In the genomic region with DNA sequence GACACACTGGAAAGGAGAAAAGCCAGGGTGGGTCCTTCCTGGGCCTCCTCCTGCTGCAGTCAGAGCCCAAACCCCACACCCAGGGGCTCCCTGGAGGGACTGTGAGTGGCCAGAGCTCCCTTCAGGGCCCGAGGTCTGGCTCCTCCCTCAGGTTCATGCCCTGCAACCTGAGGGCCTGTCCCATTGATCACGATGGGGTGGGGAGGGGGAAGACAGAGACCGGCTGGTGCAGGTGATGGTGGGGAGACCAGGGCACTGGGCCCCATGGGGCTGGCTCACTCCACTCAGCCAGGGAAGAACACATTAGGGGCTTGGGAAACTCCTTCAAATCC, we compare ENCODE assay signal across 19 cellular contexts. TPM values are rescaled to one million over a fixed set of nuclear protein-coding genes. Genes with fewer than 3 reads are reported as not detected.
DNase-seq lines count a peak whose midpoint lies in the region; ATAC-seq, FAIRE-seq and TF ChIP-seq lines count a peak whose summit lies in the region.
"Had no signal": no experiment of that assay in that cellular context is flagged by ENCODE, and none has a peak within 500 bp of the region (broad histone marks: within the 10 kb centered on the region; RNA-seq: fewer than 3 reads in every experiment).

No MANE protein-coding gene starts in this region.

- TF ChIP-seq POLR2A in K562 (conservative IDR thresholded peaks at IDR 0.05) (no peak), ovary (IDR thresholded peaks at IDR 0.05) (no peak)

- H3K27me3 ChIP-seq in cardiac muscle cell (no peaks in the 10 kb centered on the region), right atrium auricular region (no peaks in the 10 kb centered on the region), K562 (ENCODE audit: control insufficient read depth in 2 of 2, insufficient read depth in 2 of 2, low read length in 2 of 2) (no peaks in the 10 kb centered on the region), ovary (no peaks in the 10 kb centered on the region)

- H3K27ac ChIP-seq in cardiac muscle cell, result peak overlapping the region; percentile 10
- peak overlapping the region; percentile 88 to 90 for H3K27ac ChIP-seq in right atrium auricular region
- H3K27ac ChIP-seq in K562 (ENCODE audit: extremely low read depth, low read depth, low read length), result no peak overlapping the region
- H3K27ac ChIP-seq in ovary, result no peak overlapping the region
- H3K27ac ChIP-seq: 22Rv1, A549, C4-2B had no signal

- FAIRE-seq in K562 (lab: Jason Lieb, UNC), result no peak
- FAIRE-seq: A549, D721Med, G401.6, GM12891 had no signal

- TF ChIP-seq CTCF in cardiac muscle cell (IDR thresholded peaks at IDR 0.05; ENCODE audit: low read depth, low read length) (no peak), right atrium auricular region (IDR thresholded peaks at IDR 0.05) (no peak), K562 (IDR thresholded peaks at IDR 0.05 in 2 of 3, conservative IDR thresholded peaks at IDR 0.05 in 1 of 3; ENCODE audit: insufficient read depth in 2 of 3, low read depth in 1 of 3, low read length in 3 of 3) (no peak), ovary (IDR thresholded peaks at IDR 0.05) (no peak)

- H2AFZ ChIP-seq in K562 (ENCODE audit: low read depth, low read length), result 0 out of 2 replicates have a peak overlapping the region, but pooled peaks have one; percentile 10

- H3K9ac ChIP-seq in K562 (ENCODE audit: insufficient read depth in 1 of 2, low read depth in 2 of 2, low read length in 2 of 2), result peak overlapping the region in 1 of 2 experiments; percentile 82; a peak in 2 of 4 replicates

- no peaks in the 10 kb centered on the region for H3K9me1 ChIP-seq in K562 (ENCODE audit: control insufficient read depth, insufficient read depth, low read length)

- ATAC-seq in left ventricle myocardium superior (no peak), K562 (no peak)
- ATAC-seq: A549 had no signal

- no peak overlapping the region for H3K4me2 ChIP-seq in K562 (ENCODE audit: insufficient read depth, low read length)
- H3K4me2 ChIP-seq: A549 had no signal

- no peak for DNase-seq in cardiac muscle cell (ENCODE audit: low read depth in 1 of 2, low spot score in 1 of 2)
- DNase-seq in left ventricle myocardium superior, result no peak
- no peak for DNase-seq in right atrium auricular region (ENCODE audit: low spot score)
- no peak for DNase-seq in cardiac septum (ENCODE audit: low spot score)
- DNase-seq in K562 (ENCODE audit: extremely low read depth in 1 of 4, low spot score in 3 of 4), result no peak
- no peak for DNase-seq in effector CD4-positive, alpha-beta T cell
- no peak for DNase-seq in ovary
- DNase-seq: AML-193; Caco-2; CD4-positive, alpha-beta T cell; GOT3 had no signal

- H3K4me3 ChIP-seq in cardiac muscle cell (no peak overlapping the region), right atrium auricular region (no peak overlapping the region), K562 (no peak overlapping the region), ovary (no peak overlapping the region)
- H3K4me3 ChIP-seq: A549, HAP-1 had no signal

- POLR2A ChIA-PET in K562 (lab: Yijun Ruan, JAX), result interaction anchor here (0.5 to 6.1 kb wide), 4 partner anchors 20 to 117 kb away, joined by 3 to 78 read pairs (median 3); no protein-coding TSS in a partner anchor

- in situ Hi-C loops in K562 (cut with MboI), result no loop called here

- intact Hi-C loops in left ventricle myocardium superior (cut with micrococcal nuclease) (no loop called here), cardiac septum (cut with DNase I) (loop anchor here (1.0 kb wide), 1 partner anchor 48 kb away; no protein-coding TSS in a partner anchor), K562 (cut with micrococcal nuclease) (loop anchor here (10.0 kb wide), 1 partner anchor 224 kb away; a partner anchor contains a TSS), ovary (cut with DNase I) (no loop called here)

- no peaks in the 10 kb centered on the region for H3K36me3 ChIP-seq in cardiac muscle cell
- no peaks in the 10 kb centered on the region for H3K36me3 ChIP-seq in right atrium auricular region
- H3K36me3 ChIP-seq in K562 (ENCODE audit: control insufficient read depth, insufficient read depth, low read length), result no peaks in the 10 kb centered on the region
- H3K36me3 ChIP-seq in ovary, result no peaks in the 10 kb centered on the region
- H3K36me3 ChIP-seq: HAP-1 had no signal

- H3K9me3 ChIP-seq in cardiac muscle cell (ENCODE audit: low read depth) (no peaks in the 10 kb centered on the region), right atrium auricular region (no peaks in the 10 kb centered on the region), K562 (replicated peaks; ENCODE audit: control insufficient read depth, insufficient read depth, low read depth, low read length) (no peaks in the 10 kb centered on the region), ovary (no peaks in the 10 kb centered on the region)
- H3K9me3 ChIP-seq: A549, Caco-2, HAP-1 had no signal

- BruUV-seq in K562 (replicated peaks; lab: Mats Ljungman, UMichigan), result no TSS peak

- TF ChIP-seq EP300 in K562 (IDR thresholded peaks at IDR 0.05; ENCODE audit: low read length), result no peak
- TF ChIP-seq EP300 in ovary (IDR thresholded peaks at IDR 0.05), result no peak

- H3K79me2 ChIP-seq in K562 (ENCODE audit: control insufficient read depth, insufficient read depth, low read length), result no peaks in the 10 kb centered on the region

- no peaks in the 10 kb centered on the region for H4K20me1 ChIP-seq in K562 (replicated peaks; ENCODE audit: control insufficient read depth, insufficient read depth, low read length)

- CTCF ChIA-PET in K562 (lab: Yijun Ruan, JAX; ENCODE audit: low intra/inter-chr PET ratio), result no interaction called here

- H3K4me1 ChIP-seq in cardiac muscle cell (ENCODE audit: low read depth), result peaks cover 24% of the 10 kb centered on the region
- H3K4me1 ChIP-seq in right atrium auricular region, result peaks cover 0 to 45% of the 10 kb centered on the region in 2 donors
- peaks cover 6 to 31% of the 10 kb centered on the region in 2 experiments; a peak in 4 of 5 replicates for H3K4me1 ChIP-seq in K562 (replicated peaks in 1 of 2; ENCODE audit: control insufficient read depth in 2 of 2, insufficient read depth in 2 of 2, low read length in 2 of 2)
- no peaks in the 10 kb centered on the region for H3K4me1 ChIP-seq in ovary (ENCODE audit: insufficient read depth)
- H3K4me1 ChIP-seq: A549, HAP-1 had no signal

- 20% methylated on average over 3 of the region's 3 CpGs for WGBS in K562 (ENCODE audit: insufficient coverage, low coverage, missing lambda C conversion rate)
- 33 to 39% (median 38%) methylated on average over 3 of the region's 3 CpGs for WGBS in ovary, 3 donors

- TF ChIP-seq RAD21 in K562 (CRISPR knock-in tag; conservative IDR thresholded peaks at IDR 0.05 in 1 of 2, IDR thresholded peaks at IDR 0.05 in 1 of 2), result no peak

RNA-seq across cellular contexts. Expression of a gene that starts 30.1 kb away (rescaled TPM):
- total RNA-seq in cardiac muscle cell (18.9 and 192 TPM in 2 replicates), left ventricle myocardium superior (not detected), right atrium auricular region (over 10,000 TPM in 1 of 2 donors, 1,000 to 10,000 TPM in 1; 1,081 to 10,488 TPM), cardiac septum (7,162 TPM), K562 (2014; rRNA removed) (not detected in 2 replicates), K562 (2014; rRNA removed; fragmentation: Illumina TruSeq; extraction: Trizol) (not detected in 2 replicates), K562 (2015; rRNA removed; fragmentation: Illumina TruSeq; extraction: Trizol) (not detected in 2 replicates), K562 (2021) (not detected in 2 replicates), ovary (not detected)
- polyA plus RNA-seq in cardiac muscle cell (30.8 and 188 TPM in 2 replicates), K562 (2011; rRNA removed) (not detected in 2 replicates), K562 (2014; fragmentation: Illumina TruSeq; extraction: Trizol) (not detected in 2 replicates), K562 (2014; fragmentation: Nextera tagmentation; extraction: Ambion mirVana) (not detected), K562 (2014; rRNA removed) (not detected in 2 replicates), ovary (under 1 TPM in 1 of 2 donors, not detected in 1; 0.22 TPM)
- not detected in 2 replicates for total RNA-seq in K562 (2011; cell fraction: chromatin; rRNA removed; ENCODE audit: low replicate concordance)
- total RNA-seq in K562 (2011; cell fraction: nucleolus; rRNA removed), result not detected in 2 replicates
- not detected in 2 replicates for total RNA-seq in K562 (2011; cell fraction: nucleoplasm; rRNA removed)
- polyA plus RNA-seq in K562 (2011; cell fraction: cytosol; rRNA removed), result not detected in 2 replicates
- not detected in 2 replicates for polyA plus RNA-seq in K562 (2011; cell fraction: nucleus; rRNA removed)
- not detected in 2 replicates for polyA plus RNA-seq in K562 (2012)
- not detected in 2 replicates for polyA minus RNA-seq in K562 (2011; rRNA and poly(A)+ RNA removed)
- not detected in 2 replicates for polyA minus RNA-seq in K562 (2011; cell fraction: cytosol; rRNA and poly(A)+ RNA removed)
- not detected in 2 replicates for polyA minus RNA-seq in K562 (2011; cell fraction: nucleus; rRNA and poly(A)+ RNA removed)
- total RNA-seq: CD4-positive, alpha-beta T cell had no signal

RNA-seq across cellular contexts. Expression of a gene that starts 37.4 kb away (rescaled TPM):
- total RNA-seq in cardiac muscle cell (98.0 and 112 TPM in 2 replicates), left ventricle myocardium superior (35.8 TPM), right atrium auricular region (10 to 100 TPM; 70.8 to 73.2 TPM), cardiac septum (42.6 TPM), K562 (2014; rRNA removed) (55.0 and 62.5 TPM in 2 replicates), K562 (2014; rRNA removed; fragmentation: Illumina TruSeq; extraction: Trizol) (10.8 and 12.9 TPM in 2 replicates), K562 (2015; rRNA removed; fragmentation: Illumina TruSeq; extraction: Trizol) (36.8 TPM in 2 replicates), K562 (2021) (57.1 and 57.6 TPM in 2 replicates), ovary (10 to 100 TPM; 24.5 to 47.7 (median 26.8) TPM)
- polyA plus RNA-seq in cardiac muscle cell (100 and 115 TPM in 2 replicates), K562 (2011; rRNA removed) (38.8 and 61.3 TPM in 2 replicates), K562 (2014; fragmentation: Illumina TruSeq; extraction: Trizol) (21.8 and 34.4 TPM in 2 replicates), K562 (2014; fragmentation: Nextera tagmentation; extraction: Ambion mirVana) (1 to 10 TPM; 2.2 to 3.0 TPM), K562 (2014; rRNA removed) (50.7 and 56.7 TPM in 2 replicates), ovary (10 to 100 TPM; 17.3 to 29.7 TPM)
- total RNA-seq in K562 (2011; cell fraction: chromatin; rRNA removed; ENCODE audit: low replicate concordance), result 23.5 and 87.3 TPM in 2 replicates
- 116 and 137 TPM in 2 replicates for total RNA-seq in K562 (2011; cell fraction: nucleolus; rRNA removed)
- 76.4 and 80.1 TPM in 2 replicates for total RNA-seq in K562 (2011; cell fraction: nucleoplasm; rRNA removed)
- 106 and 197 TPM in 2 replicates for polyA plus RNA-seq in K562 (2011; cell fraction: cytosol; rRNA removed)
- polyA plus RNA-seq in K562 (2011; cell fraction: nucleus; rRNA removed), result 47.0 and 58.8 TPM in 2 replicates
- 35.0 and 51.2 TPM in 2 replicates for polyA plus RNA-seq in K562 (2012)
- polyA minus RNA-seq in K562 (2011; rRNA and poly(A)+ RNA removed), result 23.2 and 34.4 TPM in 2 replicates
- 47.3 and 62.2 TPM in 2 replicates for polyA minus RNA-seq in K562 (2011; cell fraction: cytosol; rRNA and poly(A)+ RNA removed)
- 14.8 and 25.5 TPM in 2 replicates for polyA minus RNA-seq in K562 (2011; cell fraction: nucleus; rRNA and poly(A)+ RNA removed)

RNA-seq across cellular contexts. Expression of a gene that starts 41.3 kb away (rescaled TPM):
- total RNA-seq in cardiac muscle cell (57.5 and 331 TPM in 2 replicates), left ventricle myocardium superior (5.5 TPM), right atrium auricular region (over 10,000 TPM; 98,870 to 132,613 TPM), cardiac septum (21,376 TPM), K562 (2014; rRNA removed) (not detected in 2 replicates), K562 (2014; rRNA removed; fragmentation: Illumina TruSeq; extraction: Trizol) (not detected in 2 replicates), K562 (2015; rRNA removed; fragmentation: Illumina TruSeq; extraction: Trizol) (not detected in 2 replicates), K562 (2021) (not detected in 2 replicates), ovary (1 to 10 TPM in 2 of 7 donors, under 1 TPM in 2, not detected in 3; 0.83 to 2.5 (median 1.2) TPM)
- polyA plus RNA-seq in cardiac muscle cell (90.0 and 601 TPM in 2 replicates), K562 (2011; rRNA removed) (not detected in 2 replicates), K562 (2014; fragmentation: Illumina TruSeq; extraction: Trizol) (not detected in 2 replicates), K562 (2014; fragmentation: Nextera tagmentation; extraction: Ambion mirVana) (not detected), K562 (2014; rRNA removed) (not detected in 2 replicates), ovary (under 1 TPM in 1 of 2 donors, not detected in 1; 0.86 TPM)
- not detected in 2 replicates for total RNA-seq in K562 (2011; cell fraction: chromatin; rRNA removed; ENCODE audit: low replicate concordance)
- total RNA-seq in K562 (2011; cell fraction: nucleolus; rRNA removed), result not detected in 2 replicates
- not detected in 2 replicates for total RNA-seq in K562 (2011; cell fraction: nucleoplasm; rRNA removed)
- polyA plus RNA-seq in K562 (2011; cell fraction: cytosol; rRNA removed), result not detected in 2 replicates
- not detected in 2 replicates for polyA plus RNA-seq in K562 (2011; cell fraction: nucleus; rRNA removed)
- polyA plus RNA-seq in K562 (2012), result 0.37 and 0.44 TPM in 2 replicates
- not detected in 2 replicates for polyA minus RNA-seq in K562 (2011; rRNA and poly(A)+ RNA removed)
- polyA minus RNA-seq in K562 (2011; cell fraction: cytosol; rRNA and poly(A)+ RNA removed), result not detected in 2 replicates
- polyA minus RNA-seq in K562 (2011; cell fraction: nucleus; rRNA and poly(A)+ RNA removed), result not detected in 2 replicates
- total RNA-seq: Caco-2; CD4-positive, alpha-beta T cell had no signal
- polyA plus RNA-seq: A549, BJ had no signal

RNA-seq across cellular contexts. Expression of a gene that starts 45.7 kb away (rescaled TPM):
- 158 and 185 TPM in 2 replicates for total RNA-seq in cardiac muscle cell
- polyA plus RNA-seq in cardiac muscle cell, result 149 and 167 TPM in 2 replicates
- 64.4 TPM for total RNA-seq in left ventricle myocardium superior
- total RNA-seq in right atrium auricular region, result 10 to 100 TPM; 56.1 to 58.1 TPM
- total RNA-seq in cardiac septum, result 52.6 TPM
- 140 and 357 TPM in 2 replicates for total RNA-seq in K562 (2011; cell fraction: chromatin; rRNA removed; ENCODE audit: low replicate concordance)
- total RNA-seq in K562 (2011; cell fraction: nucleolus; rRNA removed), result 408 and 448 TPM in 2 replicates
- 258 and 294 TPM in 2 replicates for total RNA-seq in K562 (2011; cell fraction: nucleoplasm; rRNA removed)
- 58.5 and 81.4 TPM in 2 replicates for total RNA-seq in K562 (2014; rRNA removed)
- total RNA-seq in K562 (2014; rRNA removed; fragmentation: Illumina TruSeq; extraction: Trizol), result 30.7 and 41.6 TPM in 2 replicates
- total RNA-seq in K562 (2015; rRNA removed; fragmentation: Illumina TruSeq; extraction: Trizol), result 49.6 and 51.6 TPM in 2 replicates
- total RNA-seq in K562 (2021), result 90.8 and 92.9 TPM in 2 replicates
- polyA plus RNA-seq in K562 (2011; rRNA removed), result 80.2 and 156 TPM in 2 replicates
- polyA plus RNA-seq in K562 (2011; cell fraction: cytosol; rRNA removed), result 160 and 179 TPM in 2 replicates
- 178 and 231 TPM in 2 replicates for polyA plus RNA-seq in K562 (2011; cell fraction: nucleus; rRNA removed)
- 112 and 129 TPM in 2 replicates for polyA plus RNA-seq in K562 (2012)
- polyA plus RNA-seq in K562 (2014; fragmentation: Illumina TruSeq; extraction: Trizol), result 76.9 and 83.7 TPM in 2 replicates
- polyA plus RNA-seq in K562 (2014; fragmentation: Nextera tagmentation; extraction: Ambion mirVana), result 10 to 100 TPM; 16.6 to 27.1 TPM
- polyA plus RNA-seq in K562 (2014; rRNA removed), result 52.7 and 70.2 TPM in 2 replicates
- polyA minus RNA-seq in K562 (2011; rRNA and poly(A)+ RNA removed), result 77.2 and 82.6 TPM in 2 replicates
- polyA minus RNA-seq in K562 (2011; cell fraction: cytosol; rRNA and poly(A)+ RNA removed), result 127 and 153 TPM in 2 replicates
- 55.1 and 85.3 TPM in 2 replicates for polyA minus RNA-seq in K562 (2011; cell fraction: nucleus; rRNA and poly(A)+ RNA removed)
- total RNA-seq in ovary, result 10 to 100 TPM; 26.3 to 98.2 (median 58.7) TPM
- 10 to 100 TPM; 52.3 to 67.9 TPM for polyA plus RNA-seq in ovary

Comparison
In these comparisons a context has a peak if more than half of its experiments do, and no peak if none do; other contexts are left out.
1. RNA of a gene that starts 41.3 kb away (total RNA-seq): 98,870 to 132,613 TPM in right atrium auricular region and 21,376 TPM in cardiac septum (single experiment); 57.5 to 331 TPM in cardiac muscle cell, 5.5 TPM in left ventricle myocardium superior (single experiment), 0.83 to 2.5 TPM in ovary and not detected in K562; every median in the first group is over 10 times any median in the second.
2. intact Hi-C loops: an anchor here in cardiac septum (1.0 kb wide) and K562 (10.0 kb wide); none called in left ventricle myocardium superior and ovary.
3. H3K27ac ChIP-seq: peak in cardiac muscle cell (single experiment) and right atrium auricular region (2 of 2); none in K562 (single experiment) and ovary (0 of 2).